8 cellular contexts compared by ENCODE assay signal in genomic region chr10:48658243-48658888, GRCh38. TPM values are rescaled to one million over a fixed set of nuclear protein-coding genes. Genes with fewer than 3 reads are reported as not detected.
DNase-seq lines count a peak whose midpoint lies in the region; ATAC-seq and TF ChIP-seq lines count a peak whose summit lies in the region.

No MANE protein-coding gene starts in this region.

- no peak for ATAC-seq in CD4-positive, alpha-beta T cell (ENCODE audit: poor library complexity)
- ATAC-seq in natural killer cell treated with Interleukin-12 subunit alpha and Interleukin-12 subunit beta and Interleukin-15 and Interleukin-18, amount 100 ng/mL, for 72 hours: no peak
- ATAC-seq in HG02588 (IDR thresholded peaks at IDR 0.05; ENCODE audit: unreplicated experiment): no peak

- no peak for TF ChIP-seq POLR2A in thyroid gland (IDR thresholded peaks at IDR 0.05)

- intact Hi-C loops in CD4-positive, alpha-beta T cell (cut with DNase I, micrococcal nuclease): loop anchor here (2.0 to 5.0 kb wide), 4 partner anchors 351 to 860 kb away; partner anchors contain the start of gene MAPK8 (in 1 of the 2)
- intact Hi-C loops in thyroid gland (cut with DNase I): loop anchor here (5.0 to 10.0 kb wide), 2 partner anchors 214 to 296 kb away; no protein-coding TSS in a partner anchor

- POLR2A ChIA-PET in CD4-positive, alpha-beta T cell (lab: Charles Lee): interaction anchor here (0.7 to 0.9 kb wide), 2 partner anchors 8 to 506 kb away, joined by 3 to 4 read pairs; no protein-coding TSS in a partner anchor

- peak in 9 of 10 experiments; percentile 27 to 56 (median 40) for DNase-seq in CD4-positive, alpha-beta T cell
- peak; percentile 39 for DNase-seq in HFFc6
- DNase-seq in NT2/D1 (ENCODE audit: low read depth, low spot score): peak; percentile 51
- DNase-seq in activated T-cell treated with anti-CD3 and anti-CD28 coated beads for 48 hours (ENCODE audit: low read depth): peak; percentile 42
- DNase-seq in fibroblast of mammary gland (ENCODE audit: low read depth): peak; percentile 62
- peak; percentile 79 for DNase-seq in natural killer cell treated with Interleukin-12 subunit alpha and Interleukin-12 subunit beta and Interleukin-15 and Interleukin-18, amount 100 ng/mL, for 72 hours (ENCODE audit: low spot score)
- peak; percentile 72 to 79 for DNase-seq in thyroid gland

- H3K27ac ChIP-seq in CD4-positive, alpha-beta T cell (ENCODE audit: low read depth, low read length): no peak overlapping the region
- no peak overlapping the region for H3K27ac ChIP-seq in thyroid gland

- CTCF ChIA-PET in CD4-positive, alpha-beta T cell (lab: Charles Lee): interaction anchor here (1.1 kb wide), 1 partner anchor 297 kb away, joined by 3 read pairs; no protein-coding TSS in a partner anchor

- no peaks in the 10 kb centered on the region for H3K9me3 Mint-ChIP-seq in CD4-positive, alpha-beta T cell
- no peaks in the 10 kb centered on the region for H3K9me3 Mint-ChIP-seq in HFFc6
- H3K9me3 Mint-ChIP-seq in natural killer cell treated with Interleukin-12 subunit alpha and Interleukin-12 subunit beta and Interleukin-15 and Interleukin-18, amount 100 ng/mL, for 72 hours: no peaks in the 10 kb centered on the region

- H3K27me3 ChIP-seq in CD4-positive, alpha-beta T cell (ENCODE audit: control insufficient read depth, insufficient read depth, low read length): peaks cover 10% of the 10 kb centered on the region
- H3K27me3 ChIP-seq in NT2/D1 (ENCODE audit: insufficient read depth, insufficient read length) (peaks cover 25% of the 10 kb centered on the region), thyroid gland (no peaks in the 10 kb centered on the region)

- WGBS in thyroid gland, 2 donors: 41 to 43% methylated on average over 18 of the region's 18 CpGs

- no peaks in the 10 kb centered on the region for H3K9me3 ChIP-seq in CD4-positive, alpha-beta T cell (ENCODE audit: control insufficient read depth, low read length)
- H3K9me3 ChIP-seq in NT2/D1 (ENCODE audit: insufficient read depth, low read length): no peaks in the 10 kb centered on the region
- H3K9me3 ChIP-seq in thyroid gland: no peaks in the 10 kb centered on the region

- TF ChIP-seq CTCF in CD4-positive, alpha-beta T cell (IDR thresholded peaks at IDR 0.05): peak; percentile 75
- TF ChIP-seq CTCF in HFFc6 (IDR thresholded peaks at IDR 0.05) (peak; percentile 97), fibroblast of mammary gland (conservative IDR thresholded peaks at IDR 0.05; ENCODE audit: control insufficient read depth, insufficient read depth, low read depth, low read length) (peak; percentile 90), thyroid gland (IDR thresholded peaks at IDR 0.05) (peak; percentile 64 to 85 (median 76))

- no peaks in the 10 kb centered on the region for H3K36me3 ChIP-seq in NT2/D1 (ENCODE audit: insufficient read depth, insufficient read length, low read length)
- no peaks in the 10 kb centered on the region for H3K36me3 ChIP-seq in thyroid gland

- H3K4me3 ChIP-seq in NT2/D1 (ENCODE audit: insufficient read length, low read depth) (no peak overlapping the region), fibroblast of mammary gland (ENCODE audit: control insufficient read depth, low read depth, low read length) (no peak overlapping the region), thyroid gland (replicated peaks in 1 of 3) (no peak overlapping the region)

- H3K4me1 ChIP-seq in NT2/D1 (ENCODE audit: insufficient read depth, insufficient read length): peaks cover 9% of the 10 kb centered on the region
- H3K4me1 ChIP-seq in thyroid gland: peaks cover 9 to 12% of the 10 kb centered on the region in 2 donors

- peaks cover 5% of the 10 kb centered on the region for H3K4me1 Mint-ChIP-seq in CD4-positive, alpha-beta T cell (ENCODE audit: low read depth)
- peaks cover 37% of the 10 kb centered on the region for H3K4me1 Mint-ChIP-seq in HFFc6 (ENCODE audit: low read depth)
- H3K4me1 Mint-ChIP-seq in natural killer cell treated with Interleukin-12 subunit alpha and Interleukin-12 subunit beta and Interleukin-15 and Interleukin-18, amount 100 ng/mL, for 72 hours (ENCODE audit: low read depth in 2 of 2): peaks cover 19 to 21% of the 10 kb centered on the region in 2 donors

- no peak overlapping the region for H3K27ac Mint-ChIP-seq in CD4-positive, alpha-beta T cell
- H3K27ac Mint-ChIP-seq in HFFc6: no peak overlapping the region
- peak overlapping the region in 1 of 2 donors; percentile 31 for H3K27ac Mint-ChIP-seq in natural killer cell treated with Interleukin-12 subunit alpha and Interleukin-12 subunit beta and Interleukin-15 and Interleukin-18, amount 100 ng/mL, for 72 hours

- H3K9ac ChIP-seq in NT2/D1 (ENCODE audit: insufficient read length, low read depth): no peak overlapping the region

- H3K27me3 Mint-ChIP-seq in CD4-positive, alpha-beta T cell: peaks cover 21% of the 10 kb centered on the region
- peaks cover 10% of the 10 kb centered on the region; the same call in 1 of the 2 replicates for H3K27me3 Mint-ChIP-seq in HFFc6 (ENCODE audit: insufficient read depth)
- peaks cover 20 to 21% of the 10 kb centered on the region in 2 donors for H3K27me3 Mint-ChIP-seq in natural killer cell treated with Interleukin-12 subunit alpha and Interleukin-12 subunit beta and Interleukin-15 and Interleukin-18, amount 100 ng/mL, for 72 hours

- H3K4me3 Mint-ChIP-seq in CD4-positive, alpha-beta T cell: no peak overlapping the region
- H3K4me3 Mint-ChIP-seq in HFFc6: no peak overlapping the region
- no peak overlapping the region for H3K4me3 Mint-ChIP-seq in natural killer cell treated with Interleukin-12 subunit alpha and Interleukin-12 subunit beta and Interleukin-15 and Interleukin-18, amount 100 ng/mL, for 72 hours

- no peaks in the 10 kb centered on the region for H3K36me3 Mint-ChIP-seq in CD4-positive, alpha-beta T cell (ENCODE audit: low read depth)
- H3K36me3 Mint-ChIP-seq in HFFc6 (ENCODE audit: low read depth): peaks cover 10% of the 10 kb centered on the region
- H3K36me3 Mint-ChIP-seq in natural killer cell treated with Interleukin-12 subunit alpha and Interleukin-12 subunit beta and Interleukin-15 and Interleukin-18, amount 100 ng/mL, for 72 hours: peaks cover 6% of the 10 kb centered on the region

RNA-seq across cellular contexts. Expression of gene WDFY4, which starts 26.3 kb away (rescaled TPM):
- total RNA-seq in CD4-positive, alpha-beta T cell: 1 to 10 TPM; 1.3 to 2.5 TPM
- total RNA-seq in HFFc6 (2021; fragmentation: NEBNext Ultra II Directional; extraction: Animal tissue kit (Norgen Biotek cat#: 25700)): not detected
- total RNA-seq in natural killer cell treated with Interleukin-12 subunit alpha and Interleukin-12 subunit beta and Interleukin-15 and Interleukin-18, amount 100 ng/mL, for 72 hours: 1 to 10 TPM in 1 of 2 donors, not detected in 1; 2.0 TPM
- 1 to 10 TPM; 1.0 to 3.5 (median 1.2) TPM for total RNA-seq in thyroid gland

RNA-seq across cellular contexts. Expression of gene ARHGAP22, which starts 53.5 kb away (rescaled TPM):
- not detected for total RNA-seq in CD4-positive, alpha-beta T cell
- 100 to 1,000 TPM in 1 of 6 experiments, 10 to 100 TPM in 5; 74.3 to 117 (median 95.7) TPM for total RNA-seq in HFFc6 (2021; fragmentation: NEBNext Ultra II Directional; extraction: Animal tissue kit (Norgen Biotek cat#: 25700))
- total RNA-seq in natural killer cell treated with Interleukin-12 subunit alpha and Interleukin-12 subunit beta and Interleukin-15 and Interleukin-18, amount 100 ng/mL, for 72 hours: 1 to 10 TPM in 1 of 2 donors, under 1 TPM in 1; 0.14 to 1.8 TPM
- total RNA-seq in thyroid gland: 10 to 100 TPM in 3 of 4 donors, 1 to 10 TPM in 1; 3.4 to 29.5 (median 19.1) TPM
